ENCODE assay signal across 8 cellular contexts in the genomic region with DNA sequence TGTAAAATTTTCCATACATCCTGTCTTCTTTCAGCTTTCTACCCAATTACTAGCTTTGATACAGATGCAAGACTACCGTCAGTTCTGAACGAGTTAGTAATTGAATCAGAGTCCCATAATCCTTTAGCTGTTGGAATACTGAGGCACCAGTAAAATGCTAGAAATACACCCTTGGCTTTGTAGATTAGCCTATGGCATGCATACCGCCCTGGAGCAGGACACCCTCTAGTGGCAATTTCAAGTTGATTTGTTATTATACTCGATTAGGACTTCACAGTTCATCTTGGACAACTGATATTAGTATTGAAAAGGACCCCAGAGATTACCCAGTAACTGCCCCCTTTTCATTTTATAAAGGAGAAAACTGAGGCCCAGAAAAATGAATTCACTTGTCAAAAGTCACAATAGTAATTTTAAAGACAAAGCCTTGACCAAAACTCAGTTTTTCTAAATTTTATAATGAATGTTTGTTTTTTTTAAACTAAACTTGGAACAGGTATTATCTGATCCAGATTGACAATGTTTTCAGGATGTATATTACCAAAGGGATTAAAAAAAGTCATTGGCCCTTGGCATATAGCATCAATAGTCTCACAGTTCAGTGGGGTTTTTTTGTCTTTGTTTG. TPM values are rescaled to one million over a fixed set of nuclear protein-coding genes. Genes with fewer than 3 reads are reported as not detected.
DNase-seq lines count a peak whose midpoint lies in the region; ATAC-seq and TF ChIP-seq lines count a peak whose summit lies in the region.

No MANE protein-coding gene starts in this region.

- no peaks in the 10 kb centered on the region for H3K27me3 ChIP-seq in BE2C
- H3K27me3 ChIP-seq in spleen (replicated peaks in 1 of 7), result no peaks in the 10 kb centered on the region

- in situ Hi-C loops in KBM-7 (cut with MboI; ENCODE audit: low pct_unique_long_range_greater_than_20kb, low sequenced_read_pairs), result loop anchor here (25.0 kb wide), 1 partner anchor 168 kb away; the partner anchor contains the start of gene CSTF3

- DNase-seq in BE2C (peak; percentile 37), KBM-7 (peak; percentile 51), RPMI8226 (peak; percentile 56), astrocyte of the hippocampus (ENCODE audit: low read depth, low spot score) (peak; percentile 70), hippocampal formation (lab: John Stamatoyannopoulos, UW) (peak; percentile 27 to 77), spleen (no peak)

- TF ChIP-seq CTCF in BE2C (IDR thresholded peaks at IDR 0.05; ENCODE audit: low read depth, low read length) (peak; percentile 66), spleen (IDR thresholded peaks at IDR 0.05 in 8 of 11, conservative IDR thresholded peaks at IDR 0.05 in 3 of 11) (peak in 9 of 11 experiments; percentile 4 to 57 (median 50))

- 26 to 43% (median 27%) methylated on average over 4 of the region's 4 CpGs for WGBS in spleen, 5 donors

- H3K27ac ChIP-seq in spleen, result no peak overlapping the region

- no peak for TF ChIP-seq POLR2A in spleen (IDR thresholded peaks at IDR 0.05)

- H3K4me1 ChIP-seq in BE2C, result no peaks in the 10 kb centered on the region
- H3K4me1 ChIP-seq in spleen, result peaks cover 10 to 78% (median 29%) of the 10 kb centered on the region in 6 donors

- H3K36me3 ChIP-seq in BE2C (no peaks in the 10 kb centered on the region), spleen (peaks cover 0 to 42% (median 6%) of the 10 kb centered on the region in 6 donors)

- no peaks in the 10 kb centered on the region for H3K9me3 ChIP-seq in BE2C
- H3K9me3 ChIP-seq in spleen, result no peaks in the 10 kb centered on the region

- intact Hi-C loops in spleen (cut with DNase I; ENCODE audit: low total_unique reads), result loop anchor here (10.0 kb wide), 1 partner anchor 65 kb away; no protein-coding TSS in a partner anchor

- ATAC-seq in GM18867 (IDR thresholded peaks at IDR 0.05; ENCODE audit: unreplicated experiment) (peak; percentile 83), HG03457 (IDR thresholded peaks at IDR 0.05; ENCODE audit: unreplicated experiment) (no peak)

- no peak overlapping the region for H3K4me3 ChIP-seq in BE2C (ENCODE audit: low read depth, low read length)
- H3K4me3 ChIP-seq in spleen, result no peak overlapping the region

RNA-seq across cellular contexts. Expression of gene KIAA1549L, which starts 46.1 kb away (rescaled TPM):
- not detected for polyA plus RNA-seq in BE2C (2012; ENCODE audit: insufficient read depth, insufficient read length, low read depth)
- under 1 TPM in 6 of 7 donors, not detected in 1; 0.03 to 0.12 (median 0.09) TPM for total RNA-seq in spleen
- under 1 TPM; under 0.01 to 0.09 (median 0.05) TPM for polyA plus RNA-seq in spleen
